ENCODE assay signal across 8 cellular contexts in genomic region chr6:84428300-84428907, GRCh38.
DNase-seq lines count a peak whose midpoint lies in the region; ATAC-seq, FAIRE-seq and TF ChIP-seq lines count a peak whose summit lies in the region.

No MANE protein-coding gene starts in this region.

- no peak for ATAC-seq in activated CD4-positive, alpha-beta T cell treated with anti-CD3 and anti-CD28 coated beads for 36 hours
- no peak for ATAC-seq in GM19395 (IDR thresholded peaks at IDR 0.05; ENCODE audit: unreplicated experiment)

- H3K27me3 Mint-ChIP-seq in activated CD4-positive, alpha-beta T cell treated with anti-CD3 and anti-CD28 coated beads for 36 hours = peaks cover 3% of the 10 kb centered on the region

- CTCF ChIA-PET in activated CD4-positive, alpha-beta T cell treated with anti-CD3 and anti-CD28 coated beads for 36 hours (lab: Charles Lee) = interaction anchor here (0.7 kb wide), 1 partner anchor 283 kb away, joined by 3 read pairs; no protein-coding TSS in a partner anchor

- no peaks in the 10 kb centered on the region for H3K36me3 ChIP-seq in ascending aorta

- DNase-seq in activated CD4-positive, alpha-beta T cell treated with anti-CD3 and anti-CD28 coated beads for 36 hours = peak; percentile 52
- DNase-seq in activated CD4-positive, alpha-beta T cell treated with anti-CD3 and anti-CD28 coated beads, Interleukin-2, amount 50 U/mL, for 4 hours = no peak
- DNase-seq in H54 (ENCODE audit: insufficient read length, low spot score) = no peak
- DNase-seq in NCI-H1105 (lab: John Stamatoyannopoulos, UW) = peak; percentile 5
- DNase-seq in ascending aorta (ENCODE audit: low spot score in 2 of 2) = peak; percentile 10 to 88
- peak; percentile 34 for DNase-seq in inferior parietal cortex (ENCODE audit: extremely low spot score)
- DNase-seq in urothelium cell line (ENCODE audit: low spot score) = peak; percentile 26

- no peaks in the 10 kb centered on the region for H3K36me3 Mint-ChIP-seq in activated CD4-positive, alpha-beta T cell treated with anti-CD3 and anti-CD28 coated beads for 36 hours (ENCODE audit: low read depth)

- H3K4me1 ChIP-seq in ascending aorta = peaks cover 0 to 11% of the 10 kb centered on the region in 2 donors

- POLR2A ChIA-PET in activated CD4-positive, alpha-beta T cell treated with anti-CD3 and anti-CD28 coated beads for 36 hours (lab: Charles Lee) = no interaction called here

- no peaks in the 10 kb centered on the region for H3K9me3 ChIP-seq in ascending aorta

- intact Hi-C loops in activated CD4-positive, alpha-beta T cell treated with anti-CD3 and anti-CD28 coated beads for 36 hours (cut with DNase I, micrococcal nuclease) = loop anchor here (1.0 to 10.0 kb wide), 5 partner anchors 259 to 895 kb away; no protein-coding TSS in a partner anchor
- intact Hi-C loops in ascending aorta (cut with DNase I) = loop anchor here (1.0 to 10.0 kb wide), 6 partner anchors 84 to 1036 kb away; no protein-coding TSS in a partner anchor

- no peaks in the 10 kb centered on the region for H3K9me3 Mint-ChIP-seq in activated CD4-positive, alpha-beta T cell treated with anti-CD3 and anti-CD28 coated beads for 36 hours (ENCODE audit: low read depth)

- no peaks in the 10 kb centered on the region for H3K27me3 ChIP-seq in ascending aorta

- no peaks in the 10 kb centered on the region for H3K4me1 Mint-ChIP-seq in activated CD4-positive, alpha-beta T cell treated with anti-CD3 and anti-CD28 coated beads for 36 hours

- peak; percentile 59 to 84 (median 82) for TF ChIP-seq CTCF in ascending aorta (IDR thresholded peaks at IDR 0.05)

- no peak overlapping the region for H3K27ac Mint-ChIP-seq in activated CD4-positive, alpha-beta T cell treated with anti-CD3 and anti-CD28 coated beads for 36 hours

- H3K4me3 ChIP-seq in ascending aorta = no peak overlapping the region

- peak; percentile 86 for FAIRE-seq in H54 (lab: Jason Lieb, UNC)
- no peak for FAIRE-seq in urothelium cell line (lab: Jason Lieb, UNC)

- no peak overlapping the region for H3K27ac ChIP-seq in ascending aorta

- TF ChIP-seq POLR2A in H54 (IDR thresholded peaks at IDR 0.05; ENCODE audit: low read depth, low read length) = no peak

- no peak overlapping the region for H3K4me3 Mint-ChIP-seq in activated CD4-positive, alpha-beta T cell treated with anti-CD3 and anti-CD28 coated beads for 36 hours

Comparison
In these comparisons a context has a peak if more than half of its experiments do, and no peak if none do; other contexts are left out.
1. DNase-seq: peak in activated CD4-positive, alpha-beta T cell treated with anti-CD3 and anti-CD28 coated beads for 36 hours (single experiment), NCI-H1105 (single experiment), ascending aorta (2 of 2), inferior parietal cortex (single experiment) and urothelium cell line (single experiment); none in activated CD4-positive, alpha-beta T cell treated with anti-CD3 and anti-CD28 coated beads, Interleukin-2, amount 50 U/mL, for 4 hours (0 of 2) and H54 (single experiment).